ENCODE assay signal across 2 cellular contexts in the genomic region with DNA sequence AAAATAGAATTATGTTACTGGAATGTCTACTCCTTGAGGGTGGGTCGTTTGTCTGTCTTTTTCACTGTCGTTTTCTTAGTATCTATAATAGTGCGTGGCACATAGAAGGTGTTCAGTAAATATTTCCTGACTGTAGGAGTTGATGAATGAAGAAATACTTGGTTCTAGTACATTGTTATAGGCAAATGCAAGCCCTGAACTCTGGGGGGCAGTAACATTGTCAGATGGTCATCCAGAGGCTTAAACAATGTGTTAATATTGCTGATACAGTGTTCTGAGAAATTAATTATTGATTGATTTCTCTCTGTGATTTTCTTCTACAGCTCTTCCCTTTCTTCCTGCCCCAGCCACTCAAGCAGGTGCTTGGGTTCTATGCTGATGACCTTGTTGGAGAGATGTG.
TF ChIP-seq lines count a peak whose summit lies in the region.

No MANE protein-coding gene starts in this region.

TF ChIP-seq in Ishikawa, 13 proteins besides CTCF, POLR2A, EP300 and RAD21 (continued from another document):
- TF ChIP-seq, protein P1, sequence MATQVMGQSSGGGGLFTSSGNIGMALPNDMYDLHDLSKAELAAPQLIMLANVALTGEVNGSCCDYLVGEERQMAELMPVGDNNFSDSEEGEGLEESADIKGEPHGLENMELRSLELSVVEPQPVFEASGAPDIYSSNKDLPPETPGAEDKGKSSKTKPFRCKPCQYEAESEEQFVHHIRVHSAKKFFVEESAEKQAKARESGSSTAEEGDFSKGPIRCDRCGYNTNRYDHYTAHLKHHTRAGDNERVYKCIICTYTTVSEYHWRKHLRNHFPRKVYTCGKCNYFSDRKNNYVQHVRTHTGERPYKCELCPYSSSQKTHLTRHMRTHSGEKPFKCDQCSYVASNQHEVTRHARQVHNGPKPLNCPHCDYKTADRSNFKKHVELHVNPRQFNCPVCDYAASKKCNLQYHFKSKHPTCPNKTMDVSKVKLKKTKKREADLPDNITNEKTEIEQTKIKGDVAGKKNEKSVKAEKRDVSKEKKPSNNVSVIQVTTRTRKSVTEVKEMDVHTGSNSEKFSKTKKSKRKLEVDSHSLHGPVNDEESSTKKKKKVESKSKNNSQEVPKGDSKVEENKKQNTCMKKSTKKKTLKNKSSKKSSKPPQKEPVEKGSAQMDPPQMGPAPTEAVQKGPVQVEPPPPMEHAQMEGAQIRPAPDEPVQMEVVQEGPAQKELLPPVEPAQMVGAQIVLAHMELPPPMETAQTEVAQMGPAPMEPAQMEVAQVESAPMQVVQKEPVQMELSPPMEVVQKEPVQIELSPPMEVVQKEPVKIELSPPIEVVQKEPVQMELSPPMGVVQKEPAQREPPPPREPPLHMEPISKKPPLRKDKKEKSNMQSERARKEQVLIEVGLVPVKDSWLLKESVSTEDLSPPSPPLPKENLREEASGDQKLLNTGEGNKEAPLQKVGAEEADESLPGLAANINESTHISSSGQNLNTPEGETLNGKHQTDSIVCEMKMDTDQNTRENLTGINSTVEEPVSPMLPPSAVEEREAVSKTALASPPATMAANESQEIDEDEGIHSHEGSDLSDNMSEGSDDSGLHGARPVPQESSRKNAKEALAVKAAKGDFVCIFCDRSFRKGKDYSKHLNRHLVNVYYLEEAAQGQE (IDR thresholded peaks at IDR 0.05; ENCODE audit: low read depth), result no peak
- TF ChIP-seq TCF12 (IDR thresholded peaks at IDR 0.05; ENCODE audit: low read depth), result no peak
- TF ChIP-seq CEBPB (IDR thresholded peaks at IDR 0.05), result no peak
- TF ChIP-seq ZBTB7A (IDR thresholded peaks at IDR 0.05; ENCODE audit: low read depth), result no peak
- TF ChIP-seq TAF1 (IDR thresholded peaks at IDR 0.05; ENCODE audit: low read depth), result no peak
- TF ChIP-seq EGR1 (IDR thresholded peaks at IDR 0.05), result no peak
- TF ChIP-seq, protein P2, sequence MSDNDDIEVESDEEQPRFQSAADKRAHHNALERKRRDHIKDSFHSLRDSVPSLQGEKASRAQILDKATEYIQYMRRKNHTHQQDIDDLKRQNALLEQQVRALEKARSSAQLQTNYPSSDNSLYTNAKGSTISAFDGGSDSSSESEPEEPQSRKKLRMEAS (IDR thresholded peaks at IDR 0.05), result no peak
- TF ChIP-seq TEAD4 (IDR thresholded peaks at IDR 0.05), result no peak

TF ChIP-seq in GM12878, 131 proteins besides CTCF, POLR2A, EP300 and RAD21 (continued from another document):
- TF ChIP-seq, protein P3, sequence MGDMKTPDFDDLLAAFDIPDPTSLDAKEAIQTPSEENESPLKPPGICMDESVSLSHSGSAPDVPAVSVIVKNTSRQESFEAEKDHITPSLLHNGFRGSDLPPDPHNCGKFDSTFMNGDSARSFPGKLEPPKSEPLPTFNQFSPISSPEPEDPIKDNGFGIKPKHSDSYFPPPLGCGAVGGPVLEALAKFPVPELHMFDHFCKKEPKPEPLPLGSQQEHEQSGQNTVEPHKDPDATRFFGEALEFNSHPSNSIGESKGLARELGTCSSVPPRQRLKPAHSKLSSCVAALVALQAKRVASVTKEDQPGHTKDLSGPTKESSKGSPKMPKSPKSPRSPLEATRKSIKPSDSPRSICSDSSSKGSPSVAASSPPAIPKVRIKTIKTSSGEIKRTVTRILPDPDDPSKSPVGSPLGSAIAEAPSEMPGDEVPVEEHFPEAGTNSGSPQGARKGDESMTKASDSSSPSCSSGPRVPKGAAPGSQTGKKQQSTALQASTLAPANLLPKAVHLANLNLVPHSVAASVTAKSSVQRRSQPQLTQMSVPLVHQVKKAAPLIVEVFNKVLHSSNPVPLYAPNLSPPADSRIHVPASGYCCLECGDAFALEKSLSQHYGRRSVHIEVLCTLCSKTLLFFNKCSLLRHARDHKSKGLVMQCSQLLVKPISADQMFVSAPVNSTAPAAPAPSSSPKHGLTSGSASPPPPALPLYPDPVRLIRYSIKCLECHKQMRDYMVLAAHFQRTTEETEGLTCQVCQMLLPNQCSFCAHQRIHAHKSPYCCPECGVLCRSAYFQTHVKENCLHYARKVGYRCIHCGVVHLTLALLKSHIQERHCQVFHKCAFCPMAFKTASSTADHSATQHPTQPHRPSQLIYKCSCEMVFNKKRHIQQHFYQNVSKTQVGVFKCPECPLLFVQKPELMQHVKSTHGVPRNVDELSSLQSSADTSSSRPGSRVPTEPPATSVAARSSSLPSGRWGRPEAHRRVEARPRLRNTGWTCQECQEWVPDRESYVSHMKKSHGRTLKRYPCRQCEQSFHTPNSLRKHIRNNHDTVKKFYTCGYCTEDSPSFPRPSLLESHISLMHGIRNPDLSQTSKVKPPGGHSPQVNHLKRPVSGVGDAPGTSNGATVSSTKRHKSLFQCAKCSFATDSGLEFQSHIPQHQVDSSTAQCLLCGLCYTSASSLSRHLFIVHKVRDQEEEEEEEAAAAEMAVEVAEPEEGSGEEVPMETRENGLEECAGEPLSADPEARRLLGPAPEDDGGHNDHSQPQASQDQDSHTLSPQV (IDR thresholded peaks at IDR 0.05), result no peak
- TF ChIP-seq KAT2A (conservative IDR thresholded peaks at IDR 0.05; ENCODE audit: control insufficient read depth, low read depth, low read length) (no peak), SREBF2 (IDR thresholded peaks at IDR 0.05; ENCODE audit: low read length) (no peak), YY1 (IDR thresholded peaks at IDR 0.05; ENCODE audit: low read depth, low read length) (no peak), GATAD2B (conservative IDR thresholded peaks at IDR 0.05; ENCODE audit: low read depth) (no peak), MYB (IDR thresholded peaks at IDR 0.05; ENCODE audit: borderline replicate concordance, low read depth, low read length) (no peak)
- TF ChIP-seq, protein P4, sequence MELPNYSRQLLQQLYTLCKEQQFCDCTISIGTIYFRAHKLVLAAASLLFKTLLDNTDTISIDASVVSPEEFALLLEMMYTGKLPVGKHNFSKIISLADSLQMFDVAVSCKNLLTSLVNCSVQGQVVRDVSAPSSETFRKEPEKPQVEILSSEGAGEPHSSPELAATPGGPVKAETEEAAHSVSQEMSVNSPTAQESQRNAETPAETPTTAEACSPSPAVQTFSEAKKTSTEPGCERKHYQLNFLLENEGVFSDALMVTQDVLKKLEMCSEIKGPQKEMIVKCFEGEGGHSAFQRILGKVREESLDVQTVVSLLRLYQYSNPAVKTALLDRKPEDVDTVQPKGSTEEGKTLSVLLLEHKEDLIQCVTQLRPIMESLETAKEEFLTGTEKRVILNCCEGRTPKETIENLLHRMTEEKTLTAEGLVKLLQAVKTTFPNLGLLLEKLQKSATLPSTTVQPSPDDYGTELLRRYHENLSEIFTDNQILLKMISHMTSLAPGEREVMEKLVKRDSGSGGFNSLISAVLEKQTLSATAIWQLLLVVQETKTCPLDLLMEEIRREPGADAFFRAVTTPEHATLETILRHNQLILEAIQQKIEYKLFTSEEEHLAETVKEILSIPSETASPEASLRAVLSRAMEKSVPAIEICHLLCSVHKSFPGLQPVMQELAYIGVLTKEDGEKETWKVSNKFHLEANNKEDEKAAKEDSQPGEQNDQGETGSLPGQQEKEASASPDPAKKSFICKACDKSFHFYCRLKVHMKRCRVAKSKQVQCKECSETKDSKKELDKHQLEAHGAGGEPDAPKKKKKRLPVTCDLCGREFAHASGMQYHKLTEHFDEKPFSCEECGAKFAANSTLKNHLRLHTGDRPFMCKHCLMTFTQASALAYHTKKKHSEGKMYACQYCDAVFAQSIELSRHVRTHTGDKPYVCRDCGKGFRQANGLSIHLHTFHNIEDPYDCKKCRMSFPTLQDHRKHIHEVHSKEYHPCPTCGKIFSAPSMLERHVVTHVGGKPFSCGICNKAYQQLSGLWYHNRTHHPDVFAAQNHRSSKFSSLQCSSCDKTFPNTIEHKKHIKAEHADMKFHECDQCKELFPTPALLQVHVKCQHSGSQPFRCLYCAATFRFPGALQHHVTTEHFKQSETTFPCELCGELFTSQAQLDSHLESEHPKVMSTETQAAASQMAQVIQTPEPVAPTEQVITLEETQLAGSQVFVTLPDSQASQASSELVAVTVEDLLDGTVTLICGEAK (IDR thresholded peaks at IDR 0.05; ENCODE audit: borderline replicate concordance), result no peak
- TF ChIP-seq, protein P5, sequence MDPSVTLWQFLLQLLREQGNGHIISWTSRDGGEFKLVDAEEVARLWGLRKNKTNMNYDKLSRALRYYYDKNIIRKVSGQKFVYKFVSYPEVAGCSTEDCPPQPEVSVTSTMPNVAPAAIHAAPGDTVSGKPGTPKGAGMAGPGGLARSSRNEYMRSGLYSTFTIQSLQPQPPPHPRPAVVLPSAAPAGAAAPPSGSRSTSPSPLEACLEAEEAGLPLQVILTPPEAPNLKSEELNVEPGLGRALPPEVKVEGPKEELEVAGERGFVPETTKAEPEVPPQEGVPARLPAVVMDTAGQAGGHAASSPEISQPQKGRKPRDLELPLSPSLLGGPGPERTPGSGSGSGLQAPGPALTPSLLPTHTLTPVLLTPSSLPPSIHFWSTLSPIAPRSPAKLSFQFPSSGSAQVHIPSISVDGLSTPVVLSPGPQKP (IDR thresholded peaks at IDR 0.05; ENCODE audit: low read depth, low read length), result no peak
